In genomic region chr6:33427585-33428218, GRCh38 we compare ENCODE assay signal across 8 cellular contexts. TPM values are rescaled to one million over a fixed set of nuclear protein-coding genes. Genes with fewer than 3 reads are reported as not detected.
DNase-seq lines count a peak whose midpoint lies in the region; ATAC-seq and TF ChIP-seq lines count a peak whose summit lies in the region.

No MANE protein-coding gene starts in this region.

- intact Hi-C loops in PC-9 (cut with micrococcal nuclease; ENCODE audit: unreplicated experiment) = loop anchor here (2.0 kb wide), 1 partner anchor 151 kb away; no protein-coding TSS in a partner anchor
- intact Hi-C loops in heart left ventricle (cut with DNase I) = loop anchor here in 4 of 10 donors (2.0 to 10.0 kb wide), 4 partner anchors 35 to 147 kb away; partner anchors contain the start of gene KIFC1 (in 2 of the 4)
- intact Hi-C loops in posterior cingulate gyrus (cut with DNase I) = loop anchor here (5.0 kb wide), 1 partner anchor 35 kb away; the partner anchor contains the start of gene KIFC1

- ATAC-seq in heart left ventricle (peak in 2 of 4 donors; percentile 2 to 5), HG03135 (IDR thresholded peaks at IDR 0.05; ENCODE audit: unreplicated experiment) (no peak)

- CTCF ChIA-PET in PC-9 (lab: Charles Lee) = no interaction called here

- H3K27me3 ChIP-seq in PC-9 (ENCODE audit: insufficient read depth, low read depth) = peaks cover 3% of the 10 kb centered on the region; the same call in 1 of the 2 replicates
- no peaks in the 10 kb centered on the region for H3K27me3 ChIP-seq in heart left ventricle

- H3K9me3 Mint-ChIP-seq in activated naive CD8-positive, alpha-beta T cell treated with anti-CD3 and anti-CD28 coated beads for 36 hours = no peaks in the 10 kb centered on the region

- POLR2A ChIA-PET in PC-9 (lab: Charles Lee; ENCODE audit: unreplicated experiment) = no interaction called here

- H3K9me3 ChIP-seq in PC-9 (ENCODE audit: insufficient read depth, low read depth) (no peaks in the 10 kb centered on the region), heart left ventricle (no peaks in the 10 kb centered on the region)

- peaks cover 19% of the 10 kb centered on the region for H3K4me1 ChIP-seq in PC-9 (replicated peaks; ENCODE audit: insufficient read depth)
- peaks cover 0 to 70% (median 53%) of the 10 kb centered on the region in 12 donors for H3K4me1 ChIP-seq in heart left ventricle

- H3K36me3 Mint-ChIP-seq in activated naive CD8-positive, alpha-beta T cell treated with anti-CD3 and anti-CD28 coated beads for 36 hours = peaks cover 18% of the 10 kb centered on the region

- H3K36me3 ChIP-seq in PC-9 (ENCODE audit: low read depth) (no peaks in the 10 kb centered on the region), heart left ventricle (no peaks in the 10 kb centered on the region)

- H4K20me1 ChIP-seq in PC-9 (ENCODE audit: insufficient read depth) = no peaks in the 10 kb centered on the region

- H3K79me2 ChIP-seq in PC-9 (ENCODE audit: low read depth) = no peaks in the 10 kb centered on the region

- no peak for TF ChIP-seq POLR2A in heart left ventricle (IDR thresholded peaks at IDR 0.05)

- H3K27ac ChIP-seq in PC-9 = no peak overlapping the region
- H3K27ac ChIP-seq in heart left ventricle = peak overlapping the region in 11 of 12 donors; percentile 62 to 98 (median 82)

- H3K27me3 Mint-ChIP-seq in activated naive CD8-positive, alpha-beta T cell treated with anti-CD3 and anti-CD28 coated beads for 36 hours = no peaks in the 10 kb centered on the region

- no peak for TF ChIP-seq CTCF in PC-9 (conservative IDR thresholded peaks at IDR 0.05)
- TF ChIP-seq CTCF in heart left ventricle (IDR thresholded peaks at IDR 0.05) = peak in 1 of 12 donors; percentile 26

- H3F3A ChIP-seq in PC-9 (ENCODE audit: insufficient read depth, low read depth) = peaks cover 33% of the 10 kb centered on the region

- H3K4me1 Mint-ChIP-seq in activated naive CD8-positive, alpha-beta T cell treated with anti-CD3 and anti-CD28 coated beads for 36 hours = peaks cover 65% of the 10 kb centered on the region

- peak; percentile 78 for DNase-seq in DMS53 (lab: John Stamatoyannopoulos, UW)
- no peak for DNase-seq in DMS53 treated with DMSO at 0.1 percent for 48 hours (lab: John Stamatoyannopoulos, UW; ENCODE audit: unreplicated experiment)
- DNase-seq in PC-9 = peak in 1 of 2 experiments; percentile 42
- DNase-seq in activated naive CD8-positive, alpha-beta T cell treated with anti-CD3 and anti-CD28 coated beads for 36 hours = peak; percentile 67
- peak; percentile 52 to 80 (median 59) for DNase-seq in heart left ventricle
- peak in 9 of 10 donors; percentile 50 to 94 (median 66) for DNase-seq in posterior cingulate gyrus
- DNase-seq in T1000 (lab: John Stamatoyannopoulos, UW) = no peak

- H3K4me3 Mint-ChIP-seq in activated naive CD8-positive, alpha-beta T cell treated with anti-CD3 and anti-CD28 coated beads for 36 hours = peak overlapping the region; percentile 90

- H3K4me3 ChIP-seq in PC-9 (peak overlapping the region; percentile 58; the same call in 1 of the 2 replicates), heart left ventricle (peak overlapping the region; percentile 23 to 76 (median 68))

- H3K27ac Mint-ChIP-seq in activated naive CD8-positive, alpha-beta T cell treated with anti-CD3 and anti-CD28 coated beads for 36 hours = peak overlapping the region; percentile 86

- peak overlapping the region; percentile 76; the same call in 1 of the 2 replicates for H2AFZ ChIP-seq in PC-9

- no TSS peak for BruUV-seq in PC-9 (replicated peaks; lab: Mats Ljungman, UMichigan)

- 0 to 3% (median 1%) methylated on average over 8 to 79 of the region's 79 CpGs for WGBS in heart left ventricle, 4 donors

- H3K4me2 ChIP-seq in PC-9 = peak overlapping the region; percentile 68

- no peaks in the 10 kb centered on the region for H3K9me2 ChIP-seq in PC-9 (ENCODE audit: insufficient read depth)

RNA-seq across cellular contexts. Expression of gene SYNGAP1, which starts 7.8 kb away (rescaled TPM):
- total RNA-seq in PC-9 (2021) = 13.6 and 17.7 TPM in 2 replicates
- 10 to 100 TPM; 26.4 to 29.3 TPM for total RNA-seq in activated naive CD8-positive, alpha-beta T cell treated with anti-CD3 and anti-CD28 coated beads for 36 hours
- total RNA-seq in heart left ventricle = 1 to 10 TPM; 2.4 to 9.9 (median 4.4) TPM
- 1 to 10 TPM; 5.0 to 5.8 TPM for polyA plus RNA-seq in heart left ventricle

RNA-seq across cellular contexts. Expression of gene CUTA, which starts 9.8 kb away (rescaled TPM):
- total RNA-seq in PC-9 (2021) (213 and 220 TPM in 2 replicates), heart left ventricle (100 to 1,000 TPM in 8 of 9 donors, 10 to 100 TPM in 1; 99.3 to 142 (median 120) TPM)
- total RNA-seq in activated naive CD8-positive, alpha-beta T cell treated with anti-CD3 and anti-CD28 coated beads for 36 hours = 100 to 1,000 TPM; 125 to 126 TPM
- polyA plus RNA-seq in heart left ventricle = 100 to 1,000 TPM; 139 to 142 TPM

RNA-seq across cellular contexts. Expression of gene PHF1, which starts 16.9 kb away (rescaled TPM):
- total RNA-seq in PC-9 (2021) (47.6 and 52.0 TPM in 2 replicates), heart left ventricle (10 to 100 TPM; 43.0 to 82.1 (median 47.3) TPM)
- 10 to 100 TPM; 23.5 to 26.0 TPM for total RNA-seq in activated naive CD8-positive, alpha-beta T cell treated with anti-CD3 and anti-CD28 coated beads for 36 hours
- 10 to 100 TPM; 54.0 to 77.0 TPM for polyA plus RNA-seq in heart left ventricle

RNA-seq across cellular contexts. Expression of gene ZBTB9, which starts 26.7 kb away (rescaled TPM):
- total RNA-seq in PC-9 (2021) = 7.9 and 8.4 TPM in 2 replicates
- 10 to 100 TPM; 11.3 to 11.7 TPM for total RNA-seq in activated naive CD8-positive, alpha-beta T cell treated with anti-CD3 and anti-CD28 coated beads for 36 hours
- total RNA-seq in heart left ventricle = 1 to 10 TPM; 2.5 to 6.4 (median 4.7) TPM
- 1 to 10 TPM; 2.2 to 5.6 TPM for polyA plus RNA-seq in heart left ventricle

RNA-seq across cellular contexts. Expression of gene KIFC1, which starts 36.1 kb away (rescaled TPM):
- total RNA-seq in PC-9 (2021) (82.9 and 91.4 TPM in 2 replicates), heart left ventricle (1 to 10 TPM in 3 of 9 donors, under 1 TPM in 3, not detected in 3; 0.39 to 7.0 (median 1.0) TPM)
- 10 to 100 TPM; 74.1 to 76.9 TPM for total RNA-seq in activated naive CD8-positive, alpha-beta T cell treated with anti-CD3 and anti-CD28 coated beads for 36 hours
- under 1 TPM; 0.04 to 0.30 TPM for polyA plus RNA-seq in heart left ventricle

Comparison
In these comparisons a context has a peak if more than half of its experiments do, and no peak if none do; other contexts are left out.
1. DNase-seq: peak in DMS53 (single experiment), activated naive CD8-positive, alpha-beta T cell treated with anti-CD3 and anti-CD28 coated beads for 36 hours (single experiment), heart left ventricle (5 of 5) and posterior cingulate gyrus (9 of 10); none in DMS53 treated with DMSO at 0.1 percent for 48 hours (single experiment) and T1000 (single experiment).